17 cellular contexts compared by ENCODE assay signal in the genomic region with DNA sequence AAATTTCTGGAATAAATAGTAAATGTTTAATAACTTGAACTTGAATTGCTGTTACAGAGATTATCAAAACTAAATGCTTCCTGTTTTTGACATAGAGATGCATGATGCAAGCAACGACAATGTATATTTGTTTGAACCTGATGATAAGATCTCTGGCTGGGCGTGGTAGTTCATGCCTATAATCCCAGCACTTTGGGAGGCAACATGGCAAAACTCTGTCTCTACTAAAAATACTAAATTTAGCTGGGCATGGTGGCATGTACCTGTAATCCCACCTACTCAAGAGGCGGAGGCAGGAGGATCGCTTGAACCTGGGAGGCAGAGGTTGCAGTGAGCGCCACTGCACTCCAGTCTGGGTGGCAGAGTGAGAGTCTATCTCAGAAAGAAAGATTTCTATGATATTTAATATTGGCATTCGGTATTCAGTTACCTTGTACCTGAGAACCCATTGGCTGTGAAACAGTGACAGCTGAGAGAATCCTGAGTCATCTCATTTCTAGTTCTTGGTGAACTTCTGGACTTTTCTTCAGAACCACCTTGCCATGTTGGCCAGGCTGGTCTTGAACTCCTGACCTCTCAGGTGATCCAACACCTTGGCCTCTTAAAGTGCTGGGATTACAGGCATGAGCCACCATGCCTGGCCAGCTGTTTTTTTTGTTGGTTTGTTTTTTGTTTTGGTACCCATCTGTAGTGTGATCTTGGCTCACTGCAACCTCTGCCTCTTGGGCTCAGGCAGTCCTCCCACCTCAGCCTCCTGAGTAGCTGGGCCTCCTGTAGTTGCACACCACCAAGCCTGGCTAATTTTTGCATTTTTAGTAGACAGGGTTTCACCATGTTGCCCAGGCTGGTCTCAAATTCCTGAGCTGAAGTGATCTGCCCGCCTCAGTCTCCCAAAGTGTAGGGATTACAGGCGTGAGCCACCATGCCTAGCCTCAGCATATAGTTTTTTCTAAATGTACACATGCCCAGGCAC. TPM values are rescaled to one million over a fixed set of nuclear protein-coding genes. Genes with fewer than 3 reads are reported as not detected.
A peak's percentile ranks its signal among the peaks of the same experiment; 100 is the strongest.
DNase-seq lines count a peak whose midpoint lies in the region; ATAC-seq and TF ChIP-seq lines count a peak whose summit lies in the region.
"Had no signal": no experiment of that assay in that cellular context is flagged by ENCODE, and none has a peak within 500 bp of the region (broad histone marks: within the 10 kb centered on the region; RNA-seq: fewer than 3 reads in every experiment).

No MANE protein-coding gene starts in this region.

- H3K4me3 Mint-ChIP-seq in activated CD4-positive, alpha-beta T cell treated with anti-CD3 and anti-CD28 coated beads, Interleukin-2, amount 10 ng/mL, durations not matched to agents 7 days and 5 days: no peak overlapping the region
- no peak overlapping the region for H3K4me3 Mint-ChIP-seq in activated CD8-positive, alpha-beta memory T cell treated with anti-CD3 and anti-CD28 coated beads, Interleukin-2, amount 10 ng/mL, durations not matched to agents 7 days and 5 days
- H3K4me3 Mint-ChIP-seq in naive thymus-derived CD8-positive, alpha-beta T cell: no peak overlapping the region
- H3K4me3 Mint-ChIP-seq: stimulated activated naive B cell treated with anti-CD40 and anti-IgM and Interleukin-4, amounts not matched to agents 10 μg/mL and 1 μg/mL and 100 μg/mL, for 72 hours had no signal

- no peak for TF ChIP-seq CTCF in LNCaP clone FGC (IDR thresholded peaks at IDR 0.05; ENCODE audit: control insufficient read depth, extremely low read depth, insufficient read depth)

- DNase-seq in activated CD4-positive, alpha-beta T cell treated with anti-CD3 and anti-CD28 coated beads, Interleukin-2, amount 10 ng/mL, durations not matched to agents 7 days and 5 days: no peak
- DNase-seq in activated CD4-positive, alpha-beta T cell treated with anti-CD3 and anti-CD28 coated beads for 1 hour: no peak
- DNase-seq in LNCaP clone FGC (ENCODE audit: low read depth) (peak; percentile 38), 8988T (no peak), hypothalamus (lab: John Stamatoyannopoulos, UW) (no peak)
- DNase-seq in activated CD8-positive, alpha-beta memory T cell treated with anti-CD3 and anti-CD28 coated beads, Interleukin-2, amount 10 ng/mL, durations not matched to agents 7 days and 5 days: no peak
- no peak for DNase-seq in naive thymus-derived CD8-positive, alpha-beta T cell
- DNase-seq: activated CD4-positive, alpha-beta T cell treated with anti-CD3 and anti-CD28 coated beads for 4 hours; DMS 273 treated with DMSO at 0.1 percent for 48 hours; KBM-7; NCI-H187 treated with DMSO at 0.1 percent for 48 hours; NCI-H526; stimulated activated naive B cell treated with anti-CD40 and anti-IgM and Interleukin-4, amounts not matched to agents 10 μg/mL and 1 μg/mL and 100 μg/mL, for 72 hours; uterus had no signal

- H3K36me3 Mint-ChIP-seq in activated CD4-positive, alpha-beta T cell treated with anti-CD3 and anti-CD28 coated beads, Interleukin-2, amount 10 ng/mL, durations not matched to agents 7 days and 5 days (ENCODE audit: low read depth): peaks cover 77% of the 10 kb centered on the region
- peaks cover 71% of the 10 kb centered on the region for H3K36me3 Mint-ChIP-seq in activated CD8-positive, alpha-beta memory T cell treated with anti-CD3 and anti-CD28 coated beads, Interleukin-2, amount 10 ng/mL, durations not matched to agents 7 days and 5 days
- H3K36me3 Mint-ChIP-seq in naive thymus-derived CD8-positive, alpha-beta T cell: peaks cover 15 to 93% (median 32%) of the 10 kb centered on the region in 3 donors

- H3K4me3 ChIP-seq in LNCaP clone FGC (ENCODE audit: low read depth, low read length): no peak overlapping the region
- H3K4me3 ChIP-seq: uterus had no signal

- POLR2A ChIA-PET in activated CD4-positive, alpha-beta T cell treated with anti-CD3 and anti-CD28 coated beads, Interleukin-2, amount 10 ng/mL, durations not matched to agents 7 days and 5 days (lab: Charles Lee): no interaction called here
- POLR2A ChIA-PET in naive thymus-derived CD8-positive, alpha-beta T cell (lab: Charles Lee): interaction anchor here (0.5 kb wide), 1 partner anchor 29 kb away, joined by 3 read pairs; no protein-coding TSS in a partner anchor

- CTCF ChIA-PET in activated CD4-positive, alpha-beta T cell treated with anti-CD3 and anti-CD28 coated beads, Interleukin-2, amount 10 ng/mL, durations not matched to agents 7 days and 5 days (lab: Charles Lee): no interaction called here
- CTCF ChIA-PET in activated CD8-positive, alpha-beta memory T cell treated with anti-CD3 and anti-CD28 coated beads, Interleukin-2, amount 10 ng/mL, durations not matched to agents 7 days and 5 days (lab: Charles Lee): interaction anchor here (0.7 to 2.9 kb wide), 2 partner anchors 9 to 14 kb away, joined by 3 to 14 read pairs; partner anchors contain the start of gene FGF18

- no peaks in the 10 kb centered on the region for H3K9me3 Mint-ChIP-seq in activated CD4-positive, alpha-beta T cell treated with anti-CD3 and anti-CD28 coated beads, Interleukin-2, amount 10 ng/mL, durations not matched to agents 7 days and 5 days
- no peaks in the 10 kb centered on the region for H3K9me3 Mint-ChIP-seq in activated CD8-positive, alpha-beta memory T cell treated with anti-CD3 and anti-CD28 coated beads, Interleukin-2, amount 10 ng/mL, durations not matched to agents 7 days and 5 days (ENCODE audit: low read depth)
- H3K9me3 Mint-ChIP-seq in naive thymus-derived CD8-positive, alpha-beta T cell: no peaks in the 10 kb centered on the region
- H3K9me3 Mint-ChIP-seq: activated naive CD4-positive, alpha-beta T cell treated with anti-CD3 and anti-CD28 coated beads, Interleukin-2, amount 50 U/mL, for 72 hours; stimulated activated naive B cell treated with anti-CD40 and anti-IgM and Interleukin-4, amounts not matched to agents 10 μg/mL and 1 μg/mL and 100 μg/mL, for 72 hours had no signal

- ATAC-seq in activated CD8-positive, alpha-beta memory T cell treated with anti-CD3 and anti-CD28 coated beads, Interleukin-2, amount 10 ng/mL, durations not matched to agents 7 days and 5 days: no peak
- ATAC-seq in naive thymus-derived CD8-positive, alpha-beta T cell: no peak
- no peak for ATAC-seq in GM19455 (IDR thresholded peaks at IDR 0.05; ENCODE audit: unreplicated experiment)
- ATAC-seq: stimulated activated naive B cell treated with anti-CD40 and anti-IgM and Interleukin-4, amounts not matched to agents 10 μg/mL and 1 μg/mL and 100 μg/mL, for 72 hours had no signal

- peak overlapping the region; percentile 85 for H3K27ac Mint-ChIP-seq in activated CD4-positive, alpha-beta T cell treated with anti-CD3 and anti-CD28 coated beads, Interleukin-2, amount 10 ng/mL, durations not matched to agents 7 days and 5 days
- peak overlapping the region; percentile 28 for H3K27ac Mint-ChIP-seq in activated CD8-positive, alpha-beta memory T cell treated with anti-CD3 and anti-CD28 coated beads, Interleukin-2, amount 10 ng/mL, durations not matched to agents 7 days and 5 days
- peak overlapping the region in 8 of 10 donors; percentile 21 to 71 (median 48) for H3K27ac Mint-ChIP-seq in naive thymus-derived CD8-positive, alpha-beta T cell
- H3K27ac Mint-ChIP-seq: stimulated activated naive B cell treated with anti-CD40 and anti-IgM and Interleukin-4, amounts not matched to agents 10 μg/mL and 1 μg/mL and 100 μg/mL, for 72 hours had no signal

- H3K4me1 Mint-ChIP-seq in activated CD4-positive, alpha-beta T cell treated with anti-CD3 and anti-CD28 coated beads, Interleukin-2, amount 10 ng/mL, durations not matched to agents 7 days and 5 days: peaks cover 44% of the 10 kb centered on the region
- H3K4me1 Mint-ChIP-seq in activated CD8-positive, alpha-beta memory T cell treated with anti-CD3 and anti-CD28 coated beads, Interleukin-2, amount 10 ng/mL, durations not matched to agents 7 days and 5 days: peaks cover 33% of the 10 kb centered on the region
- H3K4me1 Mint-ChIP-seq in naive thymus-derived CD8-positive, alpha-beta T cell: peaks cover 22 to 41% (median 38%) of the 10 kb centered on the region in 4 donors

- H3K27me3 Mint-ChIP-seq in activated CD4-positive, alpha-beta T cell treated with anti-CD3 and anti-CD28 coated beads, Interleukin-2, amount 10 ng/mL, durations not matched to agents 7 days and 5 days: no peaks in the 10 kb centered on the region
- H3K27me3 Mint-ChIP-seq in activated CD8-positive, alpha-beta memory T cell treated with anti-CD3 and anti-CD28 coated beads, Interleukin-2, amount 10 ng/mL, durations not matched to agents 7 days and 5 days: no peaks in the 10 kb centered on the region
- no peaks in the 10 kb centered on the region for H3K27me3 Mint-ChIP-seq in naive thymus-derived CD8-positive, alpha-beta T cell
- H3K27me3 Mint-ChIP-seq: stimulated activated naive B cell treated with anti-CD40 and anti-IgM and Interleukin-4, amounts not matched to agents 10 μg/mL and 1 μg/mL and 100 μg/mL, for 72 hours had no signal

RNA-seq across cellular contexts. Expression of gene FGF18, which starts 10.0 kb away (rescaled TPM):
- total RNA-seq in activated CD4-positive, alpha-beta T cell treated with anti-CD3 and anti-CD28 coated beads, Interleukin-2, amount 10 ng/mL, durations not matched to agents 7 days and 5 days: under 1 TPM; 0.10 to 0.12 TPM
- not detected for total RNA-seq in activated CD8-positive, alpha-beta memory T cell treated with anti-CD3 and anti-CD28 coated beads, Interleukin-2, amount 10 ng/mL, durations not matched to agents 7 days and 5 days
- total RNA-seq in naive thymus-derived CD8-positive, alpha-beta T cell: under 1 TPM; 0.38 to 0.42 TPM
- polyA plus RNA-seq in naive thymus-derived CD8-positive, alpha-beta T cell: not detected
- total RNA-seq: T-helper 1 cell treated with Interleukin-12 subunit alpha and Interleukin-12 subunit beta and Interleukin-4 antibody, amounts not matched to agents 30 ng/mL and 1 ng/mL, for 36 hours had no signal

RNA-seq across cellular contexts. Expression of gene NPM1, which starts 21.8 kb away (rescaled TPM):
- 1,000 to 10,000 TPM; 1,050 to 1,562 TPM for total RNA-seq in activated CD4-positive, alpha-beta T cell treated with anti-CD3 and anti-CD28 coated beads, Interleukin-2, amount 10 ng/mL, durations not matched to agents 7 days and 5 days
- 1,000 to 10,000 TPM; 1,230 to 1,897 TPM for total RNA-seq in activated CD8-positive, alpha-beta memory T cell treated with anti-CD3 and anti-CD28 coated beads, Interleukin-2, amount 10 ng/mL, durations not matched to agents 7 days and 5 days
- 1,000 to 10,000 TPM; 1,231 to 1,305 TPM for total RNA-seq in naive thymus-derived CD8-positive, alpha-beta T cell
- polyA plus RNA-seq in naive thymus-derived CD8-positive, alpha-beta T cell: 1,000 to 10,000 TPM in 2 of 3 donors, 100 to 1,000 TPM in 1; 960 to 1,086 (median 1,032) TPM

Comparison
In these comparisons a context has a peak if more than half of its experiments do, and no peak if none do; other contexts are left out.
1. H3K27ac Mint-ChIP-seq: peak in every context shown above with its lines; median percentile 85 in activated CD4-positive, alpha-beta T cell treated with anti-CD3 and anti-CD28 coated beads, Interleukin-2, amount 10 ng/mL, durations not matched to agents 7 days and 5 days; 48 in naive thymus-derived CD8-positive, alpha-beta T cell; 28 in activated CD8-positive, alpha-beta memory T cell treated with anti-CD3 and anti-CD28 coated beads, Interleukin-2, amount 10 ng/mL, durations not matched to agents 7 days and 5 days.